In the genomic region with DNA sequence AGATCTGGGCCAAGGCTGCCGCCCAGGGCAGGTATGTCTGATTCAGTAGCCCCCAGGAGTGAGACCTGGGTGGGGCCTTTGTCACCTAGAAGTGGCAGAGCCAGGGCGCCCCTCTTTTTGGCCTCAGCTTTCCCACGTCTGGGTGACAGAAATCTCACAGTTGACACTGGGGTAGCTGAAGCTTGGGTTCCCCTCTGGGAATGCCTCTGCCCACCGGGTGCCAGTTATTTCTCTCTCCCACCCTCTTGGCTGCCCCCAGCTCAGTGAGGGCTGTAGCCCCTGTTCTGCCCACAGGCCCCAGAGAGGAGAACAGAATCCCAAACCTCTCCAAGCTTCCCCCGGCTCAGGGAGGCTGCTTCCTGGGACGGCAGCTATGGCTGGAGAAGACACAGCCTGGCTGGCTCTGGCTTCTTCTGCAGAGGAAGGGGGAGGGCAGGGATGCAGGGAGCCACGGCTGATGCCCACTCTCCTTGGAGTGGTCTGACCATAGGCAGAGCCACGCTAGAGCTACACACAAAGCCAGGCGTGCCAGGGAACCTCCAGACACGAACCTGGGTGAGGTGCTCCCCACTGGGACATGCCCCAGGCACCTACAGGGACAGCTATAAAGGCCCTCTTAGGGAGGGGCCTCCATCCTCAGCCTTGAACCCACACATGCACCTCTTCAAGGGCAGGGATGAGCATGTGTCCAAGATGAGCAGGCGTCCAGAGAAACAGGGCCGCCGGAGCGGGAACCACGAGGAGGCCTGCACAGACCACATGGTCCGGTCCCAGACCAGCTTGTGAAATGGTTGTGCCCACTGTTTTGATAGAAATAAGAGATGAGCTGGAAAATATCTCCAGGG, we compare ENCODE assay signal across 13 cellular contexts. TPM values are rescaled to one million over a fixed set of nuclear protein-coding genes. Genes with fewer than 3 reads are reported as not detected.
DNase-seq lines count a peak whose midpoint lies in the region; FAIRE-seq and TF ChIP-seq lines count a peak whose summit lies in the region.
"Had no signal": no experiment of that assay in that cellular context is flagged by ENCODE, and none has a peak within 500 bp of the region (broad histone marks: within the 10 kb centered on the region; RNA-seq: fewer than 3 reads in every experiment).

No MANE protein-coding gene starts in this region.

- H3K36me3 ChIP-seq in tibial nerve (peaks cover 0 to 14% (median 0%) of the 10 kb centered on the region in 3 donors), A673 (ENCODE audit: insufficient read depth, low read length, poor library complexity, severe bottlenecking) (no peaks in the 10 kb centered on the region)
- H3K36me3 ChIP-seq: HAP-1 had no signal

- TF ChIP-seq POLR2A in tibial nerve (IDR thresholded peaks at IDR 0.05) (no peak), H54 (IDR thresholded peaks at IDR 0.05; ENCODE audit: low read depth, low read length) (no peak)

- peak; percentile 43 for DNase-seq in activated effector memory CD4-positive, alpha-beta T cell treated with anti-CD3 and anti-CD28 coated beads, Interleukin-2, amount 50 U/mL, for 16 hours
- no peak for DNase-seq in activated effector memory CD4-positive, alpha-beta T cell treated with Interleukin-2 at 50 U/mL for 16 hours
- peak; percentile 7 for DNase-seq in activated CD8-positive, alpha-beta memory T cell treated with anti-CD3 and anti-CD28 coated beads, Interleukin-2, amount 50 U/mL, for 4 hours
- peak; percentile 44 for DNase-seq in islet precursor cell
- DNase-seq in tibial nerve (ENCODE audit: low spot score in 2 of 2), result peak in 1 of 2 donors; percentile 10
- no peak for DNase-seq in A673 (ENCODE audit: low spot score)
- no peak for DNase-seq in G401 (ENCODE audit: low spot score)
- DNase-seq in H54 (ENCODE audit: insufficient read length, low spot score), result no peak
- DNase-seq: activated naive CD8-positive, alpha-beta T cell treated with anti-CD3 and anti-CD28 coated beads for 36 hours; DMS 273 treated with DMSO at 0.1 percent for 48 hours had no signal

- intact Hi-C loops in A673 (cut with micrococcal nuclease; ENCODE audit: unreplicated experiment), result no loop called here

- no peak for FAIRE-seq in H54 (lab: Jason Lieb, UNC)

- CTCF ChIA-PET in A673 (lab: Charles Lee), result no interaction called here

- POLR2A ChIA-PET in A673 (lab: Charles Lee; ENCODE audit: low non-redundant PET), result no interaction called here

- TF ChIP-seq EP300 in tibial nerve (IDR thresholded peaks at IDR 0.05), result no peak

- in situ Hi-C loops in G401 (cut with HindIII; ENCODE audit: low sequenced_read_pairs), result no loop called here

- H3K4me1 ChIP-seq in tibial nerve (peaks cover 0 to 81% (median 24%) of the 10 kb centered on the region in 4 donors), A673 (ENCODE audit: insufficient read depth, low read length, poor library complexity, severe bottlenecking) (no peaks in the 10 kb centered on the region)
- H3K4me1 ChIP-seq: HAP-1 had no signal

- TF ChIP-seq CTCF in tibial nerve (IDR thresholded peaks at IDR 0.05) (no peak), A673 (conservative IDR thresholded peaks at IDR 0.05; ENCODE audit: low read depth, low read length) (no peak)

- 84% methylated on average over 8 to 14 of the region's 16 CpGs for WGBS in tibial nerve, 2 donors

- H3K27ac ChIP-seq in tibial nerve (peak overlapping the region; percentile 36 to 92 (median 48)), A673 (ENCODE audit: low read depth, low read length, poor library complexity, severe bottlenecking) (no peak overlapping the region)
- H3K27ac ChIP-seq: upper lobe of left lung had no signal

- H3K4me3 ChIP-seq in tibial nerve (no peak overlapping the region), A673 (ENCODE audit: low read depth, low read length, poor library complexity, severe bottlenecking) (no peak overlapping the region)
- H3K4me3 ChIP-seq: HAP-1, upper lobe of left lung had no signal

- H3K27me3 ChIP-seq in tibial nerve (no peaks in the 10 kb centered on the region), A673 (replicated peaks; ENCODE audit: insufficient read depth, low read depth, low read length, poor library complexity) (no peaks in the 10 kb centered on the region)
- H3K27me3 ChIP-seq: upper lobe of left lung had no signal

- H3K9me3 ChIP-seq in tibial nerve (no peaks in the 10 kb centered on the region), A673 (ENCODE audit: low read depth, low read length, poor library complexity, severe bottlenecking) (no peaks in the 10 kb centered on the region)
- H3K9me3 ChIP-seq: HAP-1, upper lobe of left lung had no signal

- no TSS peak for BruUV-seq in A673 (replicated peaks; lab: Mats Ljungman, UMichigan)

RNA-seq across cellular contexts. Expression of a gene that starts 51.7 kb away (rescaled TPM):
- total RNA-seq in tibial nerve, result 10 to 100 TPM in 2 of 4 donors, 1 to 10 TPM in 2; 9.6 to 17.0 (median 11.6) TPM
- total RNA-seq in A673 (2021), result 0.84 and 1.3 TPM in 2 replicates
- 0.31 and 1.3 TPM in 2 replicates for total RNA-seq in G401 (2014; rRNA removed; shearing (Covaris generic))
- total RNA-seq: myocyte had no signal

Comparison
In these comparisons a context has a peak if more than half of its experiments do, and no peak if none do; other contexts are left out.
1. DNase-seq: peak in activated effector memory CD4-positive, alpha-beta T cell treated with anti-CD3 and anti-CD28 coated beads, Interleukin-2, amount 50 U/mL, for 16 hours (single experiment), activated CD8-positive, alpha-beta memory T cell treated with anti-CD3 and anti-CD28 coated beads, Interleukin-2, amount 50 U/mL, for 4 hours (single experiment) and islet precursor cell (single experiment); none in activated effector memory CD4-positive, alpha-beta T cell treated with Interleukin-2 at 50 U/mL for 16 hours (single experiment), A673 (single experiment), G401 (single experiment) and H54 (single experiment).